ENCODE assay signal across 28 cellular contexts in genomic region chr6:151674578-151674977, GRCh38.
"Had no signal": no experiment of that assay in that cellular context is flagged by ENCODE, and none has a peak within 500 bp of the region (broad histone marks: within the 10 kb centered on the region; RNA-seq: fewer than 3 reads in every experiment).

No MANE protein-coding gene starts in this region.

- H3K79me2 ChIP-seq: hepatocyte had no signal

- H3K4me2 ChIP-seq: hepatocyte had no signal

- H3K36me3 ChIP-seq: colonic mucosa, esophagus muscularis mucosa, esophagus squamous epithelium, gastrocnemius medialis, gastroesophageal sphincter, heart left ventricle, heart right ventricle had no signal

- H3K4me3 ChIP-seq: colonic mucosa, coronary artery, dorsolateral prefrontal cortex, esophagus muscularis mucosa, esophagus squamous epithelium, gastrocnemius medialis, gastroesophageal sphincter, heart left ventricle, heart right ventricle, hepatocyte had no signal

- H3K27me3 ChIP-seq: colonic mucosa, esophagus muscularis mucosa, esophagus squamous epithelium, foreskin keratinocyte, gastrocnemius medialis, gastroesophageal sphincter, heart left ventricle, heart right ventricle, hepatocyte had no signal

- DNase-seq: colonic mucosa; cortex of kidney; dermis blood vessel endothelial cell; dorsolateral prefrontal cortex; effector CD4-positive, alpha-beta T cell; effector CD8-positive, alpha-beta T cell; effector memory CD4-positive, alpha-beta T cell; effector memory CD8-positive, alpha-beta T cell; endodermal cell; erythroblast; esophagus squamous epithelium; foreskin fibroblast; foreskin keratinocyte; foreskin melanocyte; gastrocnemius medialis; glutamatergic neuron; head of caudate nucleus; heart left ventricle; heart right ventricle had no signal

- H3K4me1 ChIP-seq: colonic mucosa, esophagus muscularis mucosa, foreskin keratinocyte, gastrocnemius medialis, gastroesophageal sphincter, heart left ventricle had no signal

- ATAC-seq: effector memory CD8-positive, alpha-beta T cell; esophagus mucosa; foreskin keratinocyte; gastrocnemius medialis; gastroesophageal sphincter; heart left ventricle; heart right ventricle had no signal

- H2AFZ ChIP-seq: hepatocyte had no signal

- H3K27ac ChIP-seq: colonic mucosa, coronary artery, dorsolateral prefrontal cortex, epithelial cell of prostate, esophagus muscularis mucosa, esophagus squamous epithelium, foreskin keratinocyte, gastrocnemius medialis, gastroesophageal sphincter, heart left ventricle, heart right ventricle, hepatocyte had no signal

- FAIRE-seq: colon, endometrium, frontal cortex had no signal

- H3K9me3 ChIP-seq: colonic mucosa, esophagus muscularis mucosa, esophagus squamous epithelium, gastrocnemius medialis, gastroesophageal sphincter, heart left ventricle, heart right ventricle had no signal
